In genomic region chr7:81031996-81032395, GRCh38 we compare ENCODE assay signal across 20 cellular contexts.
DNase-seq lines count a peak whose midpoint lies in the region; ATAC-seq, FAIRE-seq and TF ChIP-seq lines count a peak whose summit lies in the region.
"Had no signal": no experiment of that assay in that cellular context is flagged by ENCODE, and none has a peak within 500 bp of the region (broad histone marks: within the 10 kb centered on the region; RNA-seq: fewer than 3 reads in every experiment).

No MANE protein-coding gene starts in this region.

- CTCF ChIA-PET in activated naive CD4-positive, alpha-beta T cell treated with anti-CD3 and anti-CD28 coated beads for 36 hours (lab: Charles Lee) = no interaction called here

- H3K36me3 Mint-ChIP-seq in activated naive CD4-positive, alpha-beta T cell treated with anti-CD3 and anti-CD28 coated beads for 36 hours (ENCODE audit: low read depth) = no peaks in the 10 kb centered on the region
- H3K36me3 Mint-ChIP-seq: CD4-positive, CD25-positive, alpha-beta regulatory T cell; CD8-positive, alpha-beta T cell had no signal

- H3K4me1 Mint-ChIP-seq in activated naive CD4-positive, alpha-beta T cell treated with anti-CD3 and anti-CD28 coated beads for 36 hours (ENCODE audit: low read depth) = no peaks in the 10 kb centered on the region
- H3K4me1 Mint-ChIP-seq: B cell; CD4-positive, CD25-positive, alpha-beta regulatory T cell had no signal

- H3K36me3 ChIP-seq in pancreas = no peaks in the 10 kb centered on the region
- H3K36me3 ChIP-seq: BLaER1, HAP-1 had no signal

- no peaks in the 10 kb centered on the region for H3K9me3 ChIP-seq in pancreas
- H3K9me3 ChIP-seq: BLaER1, HAP-1 had no signal

- no peaks in the 10 kb centered on the region for H3K4me1 ChIP-seq in pancreas
- H3K4me1 ChIP-seq: BLaER1, HAP-1 had no signal

- H3K27ac ChIP-seq in pancreas = no peak overlapping the region
- H3K27ac ChIP-seq: BLaER1, C4-2B had no signal

- no peak overlapping the region for H3K27ac Mint-ChIP-seq in activated naive CD4-positive, alpha-beta T cell treated with anti-CD3 and anti-CD28 coated beads for 36 hours
- H3K27ac Mint-ChIP-seq: B cell; CD4-positive, CD25-positive, alpha-beta regulatory T cell; CD8-positive, alpha-beta T cell had no signal

- DNase-seq in RCC 7860 (ENCODE audit: low spot score) = peak; percentile 4
- DNase-seq in left colon = no peak
- no peak for DNase-seq in pancreas
- no peak for DNase-seq in left cardiac atrium
- no peak for DNase-seq in activated CD4-positive, alpha-beta T cell treated with anti-CD3 and anti-CD28 coated beads for 1 hour
- no peak for DNase-seq in activated naive CD4-positive, alpha-beta T cell treated with anti-CD3 and anti-CD28 coated beads for 36 hours
- DNase-seq: CD4-positive, CD25-positive, alpha-beta regulatory T cell; CD8-positive, alpha-beta T cell; DMS 273 treated with DMSO at 0.1 percent for 48 hours; DMS79; GDM1; GOT3 had no signal

- FAIRE-seq in RCC 7860 (lab: Jason Lieb, UNC) = no peak
- peak; percentile 34 for FAIRE-seq in pancreas (lab: Jason Lieb, UNC)
- FAIRE-seq: D721Med, GM12878, GM19239, H54 had no signal

- intact Hi-C loops in left colon (cut with DNase I, micrococcal nuclease) (no loop called here), pancreas (cut with DNase I) (no loop called here), left cardiac atrium (cut with DNase I) (no loop called here)
- intact Hi-C loops in activated naive CD4-positive, alpha-beta T cell treated with anti-CD3 and anti-CD28 coated beads for 36 hours (cut with micrococcal nuclease) = no loop called here

- H3K27me3 ChIP-seq in pancreas = no peaks in the 10 kb centered on the region
- H3K27me3 ChIP-seq: BLaER1 had no signal

- ATAC-seq in left colon = peak; percentile 85
- ATAC-seq in pancreas = no peak
- no peak for ATAC-seq in left cardiac atrium
- ATAC-seq: CD8-positive, alpha-beta T cell; GM12878 had no signal

- H3K4me3 ChIP-seq in pancreas = no peak overlapping the region
- H3K4me3 ChIP-seq: BLaER1, GM12878, HAP-1 had no signal

- H3K4me3 Mint-ChIP-seq in activated naive CD4-positive, alpha-beta T cell treated with anti-CD3 and anti-CD28 coated beads for 36 hours = no peak overlapping the region
- H3K4me3 Mint-ChIP-seq: B cell; CD4-positive, CD25-positive, alpha-beta regulatory T cell; CD8-positive, alpha-beta T cell had no signal

- TF ChIP-seq CTCF in pancreas (IDR thresholded peaks at IDR 0.05) = no peak

- H3K27me3 Mint-ChIP-seq in activated naive CD4-positive, alpha-beta T cell treated with anti-CD3 and anti-CD28 coated beads for 36 hours (ENCODE audit: low read depth) = no peaks in the 10 kb centered on the region
- H3K27me3 Mint-ChIP-seq: B cell; CD4-positive, CD25-positive, alpha-beta regulatory T cell had no signal

- 78 to 86% methylated on average over 3 of the region's 3 CpGs for WGBS in pancreas, 2 donors

- H3K9me3 Mint-ChIP-seq in activated naive CD4-positive, alpha-beta T cell treated with anti-CD3 and anti-CD28 coated beads for 36 hours = no peaks in the 10 kb centered on the region
